17 cellular contexts compared by ENCODE assay signal in the genomic region with DNA sequence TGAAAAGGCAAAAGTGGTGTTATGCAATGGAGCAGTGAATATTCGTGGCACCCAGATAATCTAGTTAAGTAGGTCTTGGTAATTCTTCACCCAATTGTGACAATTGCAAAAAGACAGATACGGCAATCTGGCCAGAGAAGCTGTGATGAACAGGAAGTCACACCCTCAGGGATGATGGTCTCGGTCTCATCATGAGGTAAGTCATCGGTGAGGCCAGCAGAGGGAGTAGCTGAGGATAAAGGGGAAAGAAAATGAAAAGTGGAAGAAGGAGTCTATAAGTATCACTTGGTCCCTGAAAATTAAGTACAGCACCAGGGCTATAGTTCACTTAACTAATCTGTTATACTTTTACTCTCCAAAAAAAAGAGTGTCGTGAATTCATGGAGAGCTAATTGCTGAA.
A peak's percentile ranks its signal among the peaks of the same experiment; 100 is the strongest.
DNase-seq lines count a peak whose midpoint lies in the region; ATAC-seq, FAIRE-seq and TF ChIP-seq lines count a peak whose summit lies in the region.
"Had no signal": no experiment of that assay in that cellular context is flagged by ENCODE, and none has a peak within 500 bp of the region (broad histone marks: within the 10 kb centered on the region; RNA-seq: fewer than 3 reads in every experiment).

No MANE protein-coding gene starts in this region.

- in situ Hi-C loops in T47D (cut with HindIII; ENCODE audit: low pct_unique_long_range_greater_than_20kb, low sequenced_read_pairs): no loop called here

- H3K27me3 Mint-ChIP-seq in WTC11 (ENCODE audit: low read depth): no peaks in the 10 kb centered on the region; the same call in 1 of the 2 replicates
- H3K27me3 Mint-ChIP-seq: activated CD4-positive, alpha-beta memory T cell treated with anti-CD3 and anti-CD28 coated beads, Interleukin-2, amount 10 ng/mL, durations not matched to agents 7 days and 5 days; activated naive CD4-positive, alpha-beta T cell treated with anti-CD3 and anti-CD28 coated beads, Interleukin-2, amount 50 U/mL, for 24 hours; stimulated activated naive CD8-positive, alpha-beta T cell treated with anti-CD3 and anti-CD28 coated beads, Interleukin-15, Interleukin-2, amounts not matched to agents 100 ng/mL and 50 ng/mL, for 24 hours had no signal

- intact Hi-C loops in breast epithelium (cut with DNase I; ENCODE audit: low total_unique reads): no loop called here
- intact Hi-C loops in left ventricle myocardium superior (cut with micrococcal nuclease): no loop called here

- CTCF ChIA-PET in WTC11 (lab: Charles Lee): interaction anchor here (0.6 to 1.4 kb wide), 6 partner anchors 10 to 297 kb away, joined by 3 to 6 read pairs (median 4); partner anchors contain the start of gene NCAM2

- H3K27ac Mint-ChIP-seq in WTC11: no peak overlapping the region; the same call in 1 of the 2 replicates
- H3K27ac Mint-ChIP-seq: activated CD4-positive, alpha-beta memory T cell treated with anti-CD3 and anti-CD28 coated beads, Interleukin-2, amount 10 ng/mL, durations not matched to agents 7 days and 5 days; activated naive CD4-positive, alpha-beta T cell treated with anti-CD3 and anti-CD28 coated beads, Interleukin-2, amount 50 U/mL, for 24 hours; stimulated activated naive CD8-positive, alpha-beta T cell treated with anti-CD3 and anti-CD28 coated beads, Interleukin-15, Interleukin-2, amounts not matched to agents 100 ng/mL and 50 ng/mL, for 24 hours had no signal

- no peak overlapping the region for H3K27ac ChIP-seq in breast epithelium
- no peak overlapping the region for H3K27ac ChIP-seq in small intestine (ENCODE audit: low read depth in 1 of 2, low read length in 1 of 2)
- H3K27ac ChIP-seq: esophagus squamous epithelium, SK-N-MC had no signal

- H3K36me3 Mint-ChIP-seq in WTC11: peaks cover 2% of the 10 kb centered on the region; the same call in 1 of the 2 replicates
- H3K36me3 Mint-ChIP-seq: activated naive CD4-positive, alpha-beta T cell treated with anti-CD3 and anti-CD28 coated beads, Interleukin-2, amount 50 U/mL, for 24 hours had no signal

- no peak for FAIRE-seq in small intestine (lab: Jason Lieb, UNC)
- FAIRE-seq: HepG2 had no signal

- H3K4me1 ChIP-seq in breast epithelium (no peaks in the 10 kb centered on the region), small intestine (ENCODE audit: control insufficient read depth in 2 of 2, insufficient read depth in 1 of 2, low read depth in 1 of 2, low read length in 1 of 2) (no peaks in the 10 kb centered on the region)
- H3K4me1 ChIP-seq: esophagus squamous epithelium had no signal

- ATAC-seq in WTC11 (peak; percentile 86), HG02981 (IDR thresholded peaks at IDR 0.05; ENCODE audit: unreplicated experiment) (no peak), GM19395 (IDR thresholded peaks at IDR 0.05; ENCODE audit: unreplicated experiment) (no peak), left ventricle myocardium superior (no peak)
- ATAC-seq: HepG2 had no signal

- H3K9me3 Mint-ChIP-seq in WTC11: peaks cover 14% of the 10 kb centered on the region

- H3K36me3 ChIP-seq in breast epithelium: no peaks in the 10 kb centered on the region
- no peaks in the 10 kb centered on the region for H3K36me3 ChIP-seq in small intestine (ENCODE audit: control insufficient read depth in 2 of 2, insufficient read depth in 2 of 2, low read length in 2 of 2)
- H3K36me3 ChIP-seq: esophagus squamous epithelium had no signal

- no peak for TF ChIP-seq CTCF in breast epithelium (IDR thresholded peaks at IDR 0.05)
- peak; percentile 41 for TF ChIP-seq CTCF in NB4 (IDR thresholded peaks at IDR 0.05; ENCODE audit: low read depth, low read length)
- TF ChIP-seq CTCF in WTC11 (IDR thresholded peaks at IDR 0.05): peak; percentile 47

- H3K27me3 ChIP-seq in breast epithelium (no peaks in the 10 kb centered on the region), small intestine (ENCODE audit: control insufficient read depth in 2 of 2, insufficient read depth in 2 of 2, low read length in 2 of 2) (no peaks in the 10 kb centered on the region)
- H3K27me3 ChIP-seq: esophagus squamous epithelium had no signal

- TF ChIP-seq POLR2A in breast epithelium (IDR thresholded peaks at IDR 0.05) (no peak), NB4 (IDR thresholded peaks at IDR 0.05; ENCODE audit: extremely low read depth, insufficient read length) (no peak)

- H3K4me1 Mint-ChIP-seq in WTC11: peaks cover 18% of the 10 kb centered on the region
- H3K4me1 Mint-ChIP-seq: activated CD4-positive, alpha-beta memory T cell treated with anti-CD3 and anti-CD28 coated beads, Interleukin-2, amount 10 ng/mL, durations not matched to agents 7 days and 5 days; activated naive CD4-positive, alpha-beta T cell treated with anti-CD3 and anti-CD28 coated beads, Interleukin-2, amount 50 U/mL, for 24 hours had no signal

- POLR2A ChIA-PET in WTC11 (lab: Charles Lee): no interaction called here

- 74 to 81% (median 77%) methylated on average over 5 of the region's 5 CpGs for WGBS in small intestine, 3 donors

- H3K4me3 ChIP-seq in breast epithelium (no peak overlapping the region), NB4 (ENCODE audit: low read depth, low read length) (no peak overlapping the region), small intestine (ENCODE audit: low read depth in 1 of 2, low read length in 2 of 2) (no peak overlapping the region)
- H3K4me3 ChIP-seq: esophagus squamous epithelium, SK-N-MC had no signal

- peak; percentile 10 to 64 for DNase-seq in T47D (ENCODE audit: low read depth in 1 of 2, low spot score in 1 of 2)
- no peak for DNase-seq in breast epithelium (ENCODE audit: low spot score in 2 of 2)
- DNase-seq in NB4 (ENCODE audit: low read depth): peak; percentile 31
- DNase-seq in WTC11 (ENCODE audit: low spot score): peak; percentile 34
- DNase-seq in small intestine: no peak
- DNase-seq in left ventricle myocardium superior: no peak
- DNase-seq: activated CD4-positive, alpha-beta memory T cell treated with anti-CD3 and anti-CD28 coated beads, Interleukin-2, amount 10 ng/mL, durations not matched to agents 7 days and 5 days; cerebellar nuclear complex; esophagus squamous epithelium; NCI-H2171; stimulated activated CD4-positive, alpha-beta T cell treated with anti-CD3 and anti-CD28 coated beads, Interleukin-4, amount 100 ng/mL, for 24 hours had no signal

- H3K4me3 Mint-ChIP-seq in WTC11: no peak overlapping the region
- H3K4me3 Mint-ChIP-seq: activated CD4-positive, alpha-beta memory T cell treated with anti-CD3 and anti-CD28 coated beads, Interleukin-2, amount 10 ng/mL, durations not matched to agents 7 days and 5 days; activated naive CD4-positive, alpha-beta T cell treated with anti-CD3 and anti-CD28 coated beads, Interleukin-2, amount 50 U/mL, for 24 hours; stimulated activated naive CD8-positive, alpha-beta T cell treated with anti-CD3 and anti-CD28 coated beads, Interleukin-15, Interleukin-2, amounts not matched to agents 100 ng/mL and 50 ng/mL, for 24 hours had no signal

- H3K9me3 ChIP-seq in breast epithelium: no peaks in the 10 kb centered on the region
- H3K9me3 ChIP-seq in small intestine (ENCODE audit: control insufficient read depth, low read depth): no peaks in the 10 kb centered on the region

TF ChIP-seq in WTC11, 78 proteins besides CTCF, POLR2A, EP300 and RAD21:
- TF ChIP-seq PRRX2 (CRISPR knock-in tag; IDR thresholded peaks at IDR 0.05) (no peak), ZNF263 (CRISPR knock-in tag; IDR thresholded peaks at IDR 0.05; ENCODE audit: low read depth) (no peak), PREB (CRISPR knock-in tag; IDR thresholded peaks at IDR 0.05; ENCODE audit: borderline replicate concordance) (no peak), TCF7 (CRISPR knock-in tag; IDR thresholded peaks at IDR 0.05; ENCODE audit: low read depth) (no peak), ZNF317 (CRISPR knock-in tag; IDR thresholded peaks at IDR 0.05; ENCODE audit: borderline replicate concordance, low read depth) (no peak)
- TF ChIP-seq, protein P1, sequence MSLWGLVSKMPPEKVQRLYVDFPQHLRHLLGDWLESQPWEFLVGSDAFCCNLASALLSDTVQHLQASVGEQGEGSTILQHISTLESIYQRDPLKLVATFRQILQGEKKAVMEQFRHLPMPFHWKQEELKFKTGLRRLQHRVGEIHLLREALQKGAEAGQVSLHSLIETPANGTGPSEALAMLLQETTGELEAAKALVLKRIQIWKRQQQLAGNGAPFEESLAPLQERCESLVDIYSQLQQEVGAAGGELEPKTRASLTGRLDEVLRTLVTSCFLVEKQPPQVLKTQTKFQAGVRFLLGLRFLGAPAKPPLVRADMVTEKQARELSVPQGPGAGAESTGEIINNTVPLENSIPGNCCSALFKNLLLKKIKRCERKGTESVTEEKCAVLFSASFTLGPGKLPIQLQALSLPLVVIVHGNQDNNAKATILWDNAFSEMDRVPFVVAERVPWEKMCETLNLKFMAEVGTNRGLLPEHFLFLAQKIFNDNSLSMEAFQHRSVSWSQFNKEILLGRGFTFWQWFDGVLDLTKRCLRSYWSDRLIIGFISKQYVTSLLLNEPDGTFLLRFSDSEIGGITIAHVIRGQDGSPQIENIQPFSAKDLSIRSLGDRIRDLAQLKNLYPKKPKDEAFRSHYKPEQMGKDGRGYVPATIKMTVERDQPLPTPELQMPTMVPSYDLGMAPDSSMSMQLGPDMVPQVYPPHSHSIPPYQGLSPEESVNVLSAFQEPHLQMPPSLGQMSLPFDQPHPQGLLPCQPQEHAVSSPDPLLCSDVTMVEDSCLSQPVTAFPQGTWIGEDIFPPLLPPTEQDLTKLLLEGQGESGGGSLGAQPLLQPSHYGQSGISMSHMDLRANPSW (CRISPR knock-in tag; conservative IDR thresholded peaks at IDR 0.05; ENCODE audit: low read depth): no peak

Comparison
In these comparisons a context has a peak if more than half of its experiments do, and no peak if none do; other contexts are left out.
1. DNase-seq: peak in T47D (2 of 2), NB4 (single experiment) and WTC11 (single experiment); none in breast epithelium (0 of 2), small intestine (single experiment) and left ventricle myocardium superior (single experiment).
2. CTCF ChIP-seq: peak in NB4 (single experiment) and WTC11 (single experiment); none in breast epithelium (0 of 3).